In the genomic region with DNA sequence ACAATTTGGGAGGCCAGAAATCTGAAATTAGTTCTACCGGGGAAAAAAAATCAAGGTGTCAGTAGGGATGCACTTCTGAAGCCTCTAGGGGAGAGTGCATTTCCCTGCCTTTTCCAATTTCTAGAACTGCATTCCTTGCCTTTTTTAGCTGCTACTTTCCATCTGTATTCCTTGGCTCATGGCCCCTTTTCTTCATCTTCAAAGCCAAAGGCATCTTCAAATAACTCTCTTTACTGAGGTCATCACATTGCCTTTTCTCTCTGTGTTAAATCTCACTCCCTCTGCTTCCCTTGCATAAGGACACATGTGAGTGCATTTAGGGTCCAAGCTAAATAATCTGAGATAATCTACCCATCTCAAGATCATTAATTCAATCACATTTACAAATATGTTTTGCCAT, we compare ENCODE assay signal across 2 cellular contexts.
TF ChIP-seq lines count a peak whose summit lies in the region.

No MANE protein-coding gene starts in this region.

TF ChIP-seq in A549, 52 proteins besides CTCF, POLR2A, EP300 and RAD21:
- TF ChIP-seq SREBF2 (IDR thresholded peaks at IDR 0.05) (no peak), JUN (IDR thresholded peaks at IDR 0.05) (no peak), HOXB5 (CRISPR knock-in tag; IDR thresholded peaks at IDR 0.05) (no peak), HOXB13 (CRISPR knock-in tag; IDR thresholded peaks at IDR 0.05; ENCODE audit: low read depth) (no peak), CBX2 (IDR thresholded peaks at IDR 0.05; ENCODE audit: borderline replicate concordance, low read depth) (no peak), EHMT2 (IDR thresholded peaks at IDR 0.05; ENCODE audit: low read depth) (no peak), USF2 (IDR thresholded peaks at IDR 0.05) (no peak), FOSL2 (IDR thresholded peaks at IDR 0.05) (no peak), FOSL2 (CRISPR knock-in tag; IDR thresholded peaks at IDR 0.05) (no peak), RCOR1 (IDR thresholded peaks at IDR 0.05; ENCODE audit: low read depth, low read length) (no peak)
- TF ChIP-seq, protein P1, sequence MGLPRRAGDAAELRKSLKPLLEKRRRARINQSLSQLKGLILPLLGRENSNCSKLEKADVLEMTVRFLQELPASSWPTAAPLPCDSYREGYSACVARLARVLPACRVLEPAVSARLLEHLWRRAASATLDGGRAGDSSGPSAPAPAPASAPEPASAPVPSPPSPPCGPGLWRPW (IDR thresholded peaks at IDR 0.05), result no peak
TF ChIP-seq in A549: peak in this region for 0.

TF ChIP-seq in IMR-90, 13 proteins besides CTCF, POLR2A, EP300 and RAD21:
- TF ChIP-seq SMC3 (IDR thresholded peaks at IDR 0.05; ENCODE audit: low read depth, low read length), result no peak
- no peak for TF ChIP-seq CHD1 (IDR thresholded peaks at IDR 0.05; ENCODE audit: low read depth, low read length)
- TF ChIP-seq NFE2L2 (IDR thresholded peaks at IDR 0.05; ENCODE audit: low read depth, low read length), result no peak
- no peak for TF ChIP-seq MAZ (IDR thresholded peaks at IDR 0.05; ENCODE audit: borderline replicate concordance, low read depth, low read length)
- TF ChIP-seq MXI1 (IDR thresholded peaks at IDR 0.05; ENCODE audit: borderline replicate concordance, low read depth, low read length), result no peak
- no peak for TF ChIP-seq BHLHE40 (IDR thresholded peaks at IDR 0.05; ENCODE audit: low read depth, low read length)
- TF ChIP-seq RFX5 (IDR thresholded peaks at IDR 0.05; ENCODE audit: low read depth, low read length), result no peak
- no peak for TF ChIP-seq RCOR1 (IDR thresholded peaks at IDR 0.05; ENCODE audit: insufficient replicate concordance, low read length)
- no peak for TF ChIP-seq USF2 (IDR thresholded peaks at IDR 0.05; ENCODE audit: low read depth, low read length)
- TF ChIP-seq CEBPB (IDR thresholded peaks at IDR 0.05; ENCODE audit: low read depth, low read length), result no peak
- no peak for TF ChIP-seq ELK1 (IDR thresholded peaks at IDR 0.05; ENCODE audit: borderline replicate concordance, low read depth, low read length)
- no peak for TF ChIP-seq FOS (IDR thresholded peaks at IDR 0.05; ENCODE audit: low read depth, low read length)
- TF ChIP-seq MAFK (IDR thresholded peaks at IDR 0.05; ENCODE audit: low read depth, low read length), result no peak
TF ChIP-seq in IMR-90: peak in this region for 0.
